ENCODE assay signal across 8 cellular contexts in the genomic region with DNA sequence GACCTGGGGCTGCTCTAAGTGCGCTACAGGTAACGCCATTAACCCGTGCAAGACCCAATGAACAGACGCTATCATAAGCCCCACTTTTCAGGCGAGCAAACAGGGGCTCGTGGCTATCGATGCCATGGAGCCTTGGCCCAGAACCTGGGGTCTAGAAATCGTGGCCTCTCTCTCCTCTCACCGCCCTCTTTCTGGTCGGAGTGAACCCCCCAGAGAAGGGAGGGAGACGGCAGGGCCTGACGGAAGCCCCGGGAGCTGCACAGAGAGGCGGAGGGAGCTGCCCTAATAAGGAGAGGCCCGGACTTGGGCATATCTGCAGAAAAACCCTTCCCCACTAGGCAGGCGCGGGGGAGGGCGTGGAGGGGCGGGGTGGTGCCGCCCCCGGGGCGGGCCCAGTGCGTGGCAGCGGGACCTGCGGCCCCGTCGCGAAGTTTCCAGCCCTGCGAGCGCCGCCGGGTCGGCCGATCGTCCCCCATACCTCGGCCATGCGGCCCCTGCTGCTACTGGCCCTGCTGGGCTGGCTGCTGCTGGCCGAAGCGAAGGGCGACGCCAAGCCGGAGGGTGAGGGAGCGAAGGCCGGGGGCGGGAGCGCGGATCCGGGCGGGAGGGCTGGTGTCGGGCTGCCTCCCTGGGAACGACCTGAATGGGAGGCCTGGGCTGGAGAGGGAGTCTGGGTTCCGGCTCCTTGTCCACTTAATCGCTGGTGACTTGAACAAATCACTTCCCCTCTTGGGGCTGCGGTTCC. TPM values are rescaled to one million over a fixed set of nuclear protein-coding genes. Genes with fewer than 3 reads are reported as not detected.
DNase-seq lines count a peak whose midpoint lies in the region; ATAC-seq lines count a peak whose summit lies in the region.

A gene (plus strand): TSS at position 423 of the 745 bp plus-strand sequence. CDS start 63 bp downstream, at position 486.

- H3K27ac ChIP-seq in epithelial cell of prostate: peak within 1 kb of the TSS; percentile 21

- peak; percentile 85 for ATAC-seq in GM21360 (IDR thresholded peaks at IDR 0.05; ENCODE audit: unreplicated experiment)

- DNase-seq in COR-L47 (lab: John Stamatoyannopoulos, UW) (peak; percentile 67), HT1080 (ENCODE audit: low read depth) (peak; percentile 78), OCI-M1 (lab: John Stamatoyannopoulos, UW) (peak; percentile 92), activated T-cell treated with anti-CD3 and anti-CD28 coated beads for 24 hours (ENCODE audit: low read depth) (peak; percentile 84), epithelial cell of prostate (ENCODE audit: low read depth, low spot score) (no peak), mucosa of gallbladder (ENCODE audit: low spot score) (peak; percentile 89)
- peak; percentile 58 to 77 for DNase-seq in stimulated activated CD8-positive, alpha-beta memory T cell treated with anti-CD3 and anti-CD28 coated beads, Interleukin-4, amount 100 ng/mL, for 1 hour (ENCODE audit: low read depth in 2 of 2, low spot score in 1 of 2)

RNA-seq across cellular contexts. Expression of the gene that starts here (rescaled TPM):
- total RNA-seq in HT1080 (2014; rRNA removed; shearing (Covaris generic)): 66.4 and 72.4 TPM in 2 replicates
- 136 and 145 TPM in 2 replicates for polyA plus RNA-seq in HT1080 (2015; cell fraction: cytosol; rRNA removed)
- 380 and 424 TPM in 2 replicates for polyA plus RNA-seq in HT1080 (2015; cell fraction: nucleus; rRNA removed)
- total RNA-seq in mucosa of gallbladder: 100 TPM
